In the genomic region with DNA sequence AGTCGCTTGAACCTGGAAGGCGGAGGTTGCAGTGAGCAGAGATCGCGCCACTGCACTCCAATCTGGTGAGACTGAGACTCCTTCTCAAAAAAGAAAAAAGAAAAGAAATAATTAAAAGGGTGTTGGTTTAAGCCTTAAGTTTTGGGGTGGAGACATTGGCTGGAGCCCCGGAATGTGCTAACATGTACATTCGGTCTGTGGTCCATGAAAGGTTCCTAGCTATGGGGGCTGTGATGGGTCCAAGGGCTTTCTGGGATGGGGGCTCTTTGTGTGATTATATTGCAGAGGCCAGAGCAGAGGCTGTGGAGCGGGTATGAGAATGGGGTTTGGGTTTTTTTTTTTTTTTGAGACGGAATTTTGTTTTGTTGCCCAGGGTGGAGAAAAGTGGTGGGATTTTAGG, we compare ENCODE assay signal across 21 cellular contexts. TPM values are rescaled to one million over a fixed set of nuclear protein-coding genes. Genes with fewer than 3 reads are reported as not detected.
"Had no signal": no experiment of that assay in that cellular context is flagged by ENCODE, and none has a peak within 500 bp of the region (broad histone marks: within the 10 kb centered on the region; RNA-seq: fewer than 3 reads in every experiment).

No MANE protein-coding gene starts in this region.

- H3K36me3 ChIP-seq: neural progenitor cell, ovary had no signal

- H3K4me3 Mint-ChIP-seq: neural progenitor cell had no signal

- H3K4me1 ChIP-seq: heart right ventricle, neural progenitor cell, psoas muscle, right atrium auricular region, vagina had no signal

- H3K27me3 ChIP-seq: heart right ventricle, neural progenitor cell, ovary, right atrium auricular region, vagina had no signal

- H3K4me1 Mint-ChIP-seq: neural progenitor cell had no signal

- H3K27ac Mint-ChIP-seq: activated T-helper 2 cell treated with anti-CD3 and anti-CD28 coated beads, Interferon-gamma antibody, Interleukin-2, Interleukin-4, amounts not matched to agents 10 μg/mL and 5 μg/mL and 100 μg/mL, durations not matched to agents 14 hours and 24 hours and 36 hours; neural progenitor cell had no signal

- H3K9me3 Mint-ChIP-seq: activated T-helper 2 cell treated with anti-CD3 and anti-CD28 coated beads, Interferon-gamma antibody, Interleukin-2, Interleukin-4, amounts not matched to agents 10 μg/mL and 5 μg/mL and 100 μg/mL, durations not matched to agents 14 hours and 24 hours and 36 hours; neural progenitor cell had no signal

- H3K27ac ChIP-seq: heart right ventricle, neural progenitor cell, ovary, psoas muscle, right atrium auricular region, vagina had no signal

- DNase-seq: activated naive CD4-positive, alpha-beta T cell treated with Interleukin-2 at 50 U/mL for 16 hours; cortex of kidney; heart right ventricle; islet precursor cell; left colon; mesendoderm; mucosa of descending colon; ovary; psoas muscle; stimulated activated CD4-positive, alpha-beta T cell treated with anti-CD3 and anti-CD28 coated beads, Interleukin-4, amount 100 ng/mL, for 24 hours; T-helper 1 cell; T-helper 9 cell; trophoblast cell had no signal

- H3K4me3 ChIP-seq: heart right ventricle, mucosa of descending colon, neural progenitor cell, ovary, psoas muscle, right atrium auricular region, vagina had no signal

- ATAC-seq: heart right ventricle, left colon, mucosa of descending colon, psoas muscle had no signal

- H3K9me3 ChIP-seq: heart right ventricle, mucosa of descending colon, ovary, psoas muscle, right atrium auricular region, vagina had no signal

RNA-seq across cellular contexts. Expression of a gene that starts 16.4 kb away (rescaled TPM):
- total RNA-seq: cerebellum, epithelial cell of proximal tubule, temporal lobe had no signal

RNA-seq across cellular contexts. Expression of a gene that starts 22.2 kb away (rescaled TPM):
- total RNA-seq: epithelial cell of proximal tubule, fibroblast of villous mesenchyme had no signal

RNA-seq across cellular contexts. Expression of a gene that starts 29.2 kb away (rescaled TPM):
- total RNA-seq: epithelial cell of proximal tubule, psoas muscle, vagina had no signal
- polyA plus RNA-seq: heart right ventricle, psoas muscle had no signal
